In the genomic region with DNA sequence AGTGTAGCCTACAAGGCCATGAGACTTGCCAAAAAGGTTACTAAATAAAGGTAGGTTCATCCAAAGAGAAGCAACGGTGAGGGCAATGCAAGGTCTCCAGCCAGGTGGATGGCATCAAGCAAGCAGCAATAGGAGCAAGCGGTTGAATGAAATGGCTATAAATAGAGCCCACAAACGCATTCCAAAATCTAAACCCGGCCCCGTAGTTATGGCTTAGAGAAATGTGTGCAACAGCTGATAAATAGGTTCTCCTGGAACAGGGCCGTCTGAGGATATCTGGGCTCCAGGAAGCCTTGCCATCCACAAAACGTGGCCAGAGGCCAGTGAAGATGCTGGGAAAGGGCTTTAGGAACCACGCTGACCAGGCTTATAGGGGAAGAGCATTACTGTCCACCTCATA, we compare ENCODE assay signal across 1 cellular context.
TF ChIP-seq lines count a peak whose summit lies in the region.

No MANE protein-coding gene starts in this region.

TF ChIP-seq in neural cell, 6 proteins besides CTCF, POLR2A, EP300 and RAD21 (continued from another document):
- TF ChIP-seq, protein P1, sequence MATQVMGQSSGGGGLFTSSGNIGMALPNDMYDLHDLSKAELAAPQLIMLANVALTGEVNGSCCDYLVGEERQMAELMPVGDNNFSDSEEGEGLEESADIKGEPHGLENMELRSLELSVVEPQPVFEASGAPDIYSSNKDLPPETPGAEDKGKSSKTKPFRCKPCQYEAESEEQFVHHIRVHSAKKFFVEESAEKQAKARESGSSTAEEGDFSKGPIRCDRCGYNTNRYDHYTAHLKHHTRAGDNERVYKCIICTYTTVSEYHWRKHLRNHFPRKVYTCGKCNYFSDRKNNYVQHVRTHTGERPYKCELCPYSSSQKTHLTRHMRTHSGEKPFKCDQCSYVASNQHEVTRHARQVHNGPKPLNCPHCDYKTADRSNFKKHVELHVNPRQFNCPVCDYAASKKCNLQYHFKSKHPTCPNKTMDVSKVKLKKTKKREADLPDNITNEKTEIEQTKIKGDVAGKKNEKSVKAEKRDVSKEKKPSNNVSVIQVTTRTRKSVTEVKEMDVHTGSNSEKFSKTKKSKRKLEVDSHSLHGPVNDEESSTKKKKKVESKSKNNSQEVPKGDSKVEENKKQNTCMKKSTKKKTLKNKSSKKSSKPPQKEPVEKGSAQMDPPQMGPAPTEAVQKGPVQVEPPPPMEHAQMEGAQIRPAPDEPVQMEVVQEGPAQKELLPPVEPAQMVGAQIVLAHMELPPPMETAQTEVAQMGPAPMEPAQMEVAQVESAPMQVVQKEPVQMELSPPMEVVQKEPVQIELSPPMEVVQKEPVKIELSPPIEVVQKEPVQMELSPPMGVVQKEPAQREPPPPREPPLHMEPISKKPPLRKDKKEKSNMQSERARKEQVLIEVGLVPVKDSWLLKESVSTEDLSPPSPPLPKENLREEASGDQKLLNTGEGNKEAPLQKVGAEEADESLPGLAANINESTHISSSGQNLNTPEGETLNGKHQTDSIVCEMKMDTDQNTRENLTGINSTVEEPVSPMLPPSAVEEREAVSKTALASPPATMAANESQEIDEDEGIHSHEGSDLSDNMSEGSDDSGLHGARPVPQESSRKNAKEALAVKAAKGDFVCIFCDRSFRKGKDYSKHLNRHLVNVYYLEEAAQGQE (IDR thresholded peaks at IDR 0.05; ENCODE audit: borderline replicate concordance), result no peak
- TF ChIP-seq SMC3 (conservative IDR thresholded peaks at IDR 0.05; ENCODE audit: poor library complexity) (no peak), MXI1 (conservative IDR thresholded peaks at IDR 0.05; ENCODE audit: poor library complexity, severe bottlenecking) (no peak)
TF ChIP-seq in neural cell: peak in this region for 0.
